ENCODE assay signal across 8 cellular contexts in genomic region chr9:130837002-130837511, GRCh38. TPM values are rescaled to one million over a fixed set of nuclear protein-coding genes. Genes with fewer than 3 reads are reported as not detected.
DNase-seq lines count a peak whose midpoint lies in the region; ATAC-seq and TF ChIP-seq lines count a peak whose summit lies in the region.

No MANE protein-coding gene starts in this region.

- DNase-seq in left ventricle myocardium inferior = no peak
- DNase-seq in Right ventricle myocardium inferior (ENCODE audit: missing footprints) = no peak
- peak in 18 of 61 donors; percentile 24 to 79 (median 45) for DNase-seq in caudate nucleus (lab: John Stamatoyannopoulos, UW)
- DNase-seq in mesendoderm = no peak
- DNase-seq in activated gamma-delta T cell treated with Interleukin-2 at 50 U/mL for 16 hours = no peak
- DNase-seq in SK-N-DZ (ENCODE audit: low spot score) = no peak
- DNase-seq in DMS114 treated with DMSO at 0.1 percent for 48 hours (lab: John Stamatoyannopoulos, UW; ENCODE audit: unreplicated experiment) = no peak

- no peaks in the 10 kb centered on the region for H3K9me3 ChIP-seq in left ventricle myocardium inferior (replicated peaks)

- H3K27ac ChIP-seq in left ventricle myocardium inferior (replicated peaks) (peak overlapping the region; percentile 96), caudate nucleus (ENCODE audit: low read depth, low read length) (peak overlapping the region; percentile 91), mesendoderm (ENCODE audit: low read depth, low read length) (no peak overlapping the region)

- no peak overlapping the region for H3K18ac ChIP-seq in mesendoderm (ENCODE audit: low read length)

- peaks cover 92% of the 10 kb centered on the region for H3K4me1 ChIP-seq in left ventricle myocardium inferior
- peaks cover 11% of the 10 kb centered on the region for H3K4me1 ChIP-seq in mesendoderm (ENCODE audit: control insufficient read depth, low read depth, low read length)

- H3K4me3 ChIP-seq in left ventricle myocardium inferior (peak overlapping the region; percentile 77), mesendoderm (ENCODE audit: low read length) (peak overlapping the region; percentile 8)

- no CpG with 5 or more reads among the region's 5 CpGs for WGBS in mesendoderm (ENCODE audit: extremely low coverage, insufficient coverage, low lambda C conversion rate)

- intact Hi-C loops in left ventricle myocardium inferior (cut with micrococcal nuclease) = no loop called here
- intact Hi-C loops in Right ventricle myocardium inferior (cut with DNase I) = loop anchor here (10.0 kb wide), 1 partner anchor 122 kb away; no protein-coding TSS in a partner anchor

- no peaks in the 10 kb centered on the region for H3K36me3 ChIP-seq in left ventricle myocardium inferior
- H3K36me3 ChIP-seq in mesendoderm (ENCODE audit: control insufficient read depth, insufficient read depth, low read length) = no peaks in the 10 kb centered on the region

- H4K5ac ChIP-seq in mesendoderm (ENCODE audit: low read length) = no peak overlapping the region

- peaks cover 20% of the 10 kb centered on the region for H3K79me1 ChIP-seq in mesendoderm (ENCODE audit: low read length)

- peak overlapping the region; percentile 62 for H3K4me2 ChIP-seq in mesendoderm (ENCODE audit: low read length)

- H2BK15ac ChIP-seq in mesendoderm (replicated peaks; ENCODE audit: low read depth) = no peak overlapping the region

- no peak for ATAC-seq in Right ventricle myocardium inferior
- no peak for ATAC-seq in GM21723 (IDR thresholded peaks at IDR 0.05; ENCODE audit: unreplicated experiment)

- H2AK5ac ChIP-seq in mesendoderm (ENCODE audit: low read length) = no peak overlapping the region

- H2BK5ac ChIP-seq in mesendoderm (ENCODE audit: low read length) = no peak overlapping the region

- peak overlapping the region; percentile 60 for H3K23ac ChIP-seq in mesendoderm (ENCODE audit: low read length)

- H3K27me3 ChIP-seq in left ventricle myocardium inferior (ENCODE audit: low read depth) = no peaks in the 10 kb centered on the region
- H3K27me3 ChIP-seq in mesendoderm (ENCODE audit: insufficient read depth, low read length, poor library complexity) = no peaks in the 10 kb centered on the region

- TF ChIP-seq CTCF in left ventricle myocardium inferior (IDR thresholded peaks at IDR 0.05; ENCODE audit: borderline replicate concordance) = no peak

- H2BK120ac ChIP-seq in mesendoderm (ENCODE audit: low read depth, low read length) = no peak overlapping the region

- H3K4ac ChIP-seq in mesendoderm (ENCODE audit: low read depth, low read length) = no peak overlapping the region

- no peak overlapping the region for H4K8ac ChIP-seq in mesendoderm (ENCODE audit: low read depth, low read length)

- peak overlapping the region; percentile 65 for H3K9ac ChIP-seq in mesendoderm (ENCODE audit: low read length)

- H3K79me2 ChIP-seq in mesendoderm (ENCODE audit: control insufficient read depth, insufficient read depth, low read length) = peaks cover 56% of the 10 kb centered on the region

- H3K56ac ChIP-seq in mesendoderm (ENCODE audit: low read length) = peak overlapping the region; percentile 65

RNA-seq across cellular contexts. Expression of gene ABL1, which starts 2.0 kb away (rescaled TPM):
- total RNA-seq in left ventricle myocardium inferior = 30.7 TPM
- total RNA-seq in Right ventricle myocardium inferior = 33.0 TPM
- polyA plus RNA-seq in mesendoderm (2013, experiment 1 of 2) = 60.5 TPM
- polyA plus RNA-seq in mesendoderm (2013, experiment 2 of 2) = 59.9 TPM
- 26.1 and 34.9 TPM in 2 replicates for polyA plus RNA-seq in SK-N-DZ (2014; cell fraction: cytosol; rRNA removed)
- polyA plus RNA-seq in SK-N-DZ (2014; cell fraction: nucleus; rRNA removed) = 14.9 and 22.6 TPM in 2 replicates

RNA-seq across cellular contexts. Expression of gene QRFP, which starts 59.6 kb away (rescaled TPM):
- not detected for total RNA-seq in left ventricle myocardium inferior
- total RNA-seq in Right ventricle myocardium inferior = not detected
- polyA plus RNA-seq in mesendoderm (2013, experiment 1 of 2) = not detected
- polyA plus RNA-seq in mesendoderm (2013, experiment 2 of 2) = not detected
- not detected in 2 replicates for polyA plus RNA-seq in SK-N-DZ (2014; cell fraction: cytosol; rRNA removed)
- polyA plus RNA-seq in SK-N-DZ (2014; cell fraction: nucleus; rRNA removed) = not detected in 2 replicates
